Comparison of ENCODE assay signal across 8 cellular contexts in the genomic region with DNA sequence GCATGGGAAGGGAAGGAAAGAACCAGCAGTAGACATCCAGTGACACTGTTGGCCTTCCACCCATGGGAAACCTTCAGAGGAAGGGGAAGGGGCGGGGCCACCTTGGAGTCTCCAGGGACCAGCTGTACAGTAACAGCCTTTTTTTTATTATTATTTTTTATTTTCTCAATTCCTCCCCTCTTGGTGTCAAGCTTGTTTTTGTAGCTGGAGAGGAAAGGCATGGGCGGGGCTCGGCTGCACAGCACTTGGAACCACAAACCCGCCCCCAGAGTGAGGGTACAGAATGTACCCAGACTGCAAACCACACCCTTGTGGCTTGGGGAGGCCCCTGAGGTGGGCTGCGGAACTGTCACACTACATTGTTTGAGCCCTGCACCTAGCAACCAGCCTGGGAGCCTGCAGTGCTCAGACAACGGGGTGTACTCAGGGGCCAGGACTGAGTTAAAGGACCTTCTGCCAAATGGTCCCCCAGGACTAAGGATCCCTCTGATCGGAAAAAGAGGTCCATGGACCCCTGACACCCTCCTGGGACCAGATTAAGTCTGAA. TPM values are rescaled to one million over a fixed set of nuclear protein-coding genes. Genes with fewer than 3 reads are reported as not detected.
DNase-seq lines count a peak whose midpoint lies in the region; TF ChIP-seq lines count a peak whose summit lies in the region.

No MANE protein-coding gene starts in this region.

- DNase-seq in GM10266 (ENCODE audit: extremely low spot score) (peak; percentile 63), NCI-H2171 (lab: John Stamatoyannopoulos, UW) (peak; percentile 35), uterus (peak; percentile 77 to 90), NCI-H2029 (lab: John Stamatoyannopoulos, UW) (no peak)
- peak; percentile 41 to 87 (median 61) for DNase-seq in activated CD8-positive, alpha-beta memory T cell treated with anti-CD3 and anti-CD28 coated beads for 48 hours (ENCODE audit: low read depth in 2 of 3, low spot score in 2 of 3)

- POLR2A ChIA-PET in HEK293 (lab: Yijun Ruan, JAX): interaction anchor here (1.5 to 4.9 kb wide), 2 partner anchors 42 to 57 kb away, joined by 5 to 31 read pairs; no protein-coding TSS in a partner anchor

- H3K36me3 ChIP-seq in HEK293 (ENCODE audit: control insufficient read depth in 2 of 2, insufficient read depth in 1 of 2, low read length in 2 of 2) (no peaks in the 10 kb centered on the region), esophagus (ENCODE audit: control insufficient read depth in 2 of 2, insufficient read depth in 2 of 2, low read length in 1 of 2) (no peaks in the 10 kb centered on the region), rectal smooth muscle tissue (ENCODE audit: control insufficient read depth, insufficient read depth, low read length) (no peaks in the 10 kb centered on the region), uterus (no peaks in the 10 kb centered on the region)

- intact Hi-C loops in uterus (cut with DNase I; ENCODE audit: low total_unique reads): loop anchor here (5.0 kb wide), 1 partner anchor 103 kb away; the partner anchor contains the start of genes NCBP2L and TSC22D3

- CTCF ChIA-PET in HEK293 (lab: Yijun Ruan, JAX): interaction anchor here (0.6 to 8.5 kb wide), 14 partner anchors 9 to 136 kb away, joined by 3 to 161 read pairs (median 7); partner anchors contain the start of genes NCBP2L and TSC22D3

- H3K27ac ChIP-seq in HEK293 (ENCODE audit: extremely low read depth, low read depth, low read length) (peak overlapping the region; percentile 32), esophagus (ENCODE audit: low read depth in 2 of 2, low read length in 1 of 2) (peak overlapping the region; percentile 90 to 99), rectal smooth muscle tissue (ENCODE audit: low read depth, low read length) (peak overlapping the region; percentile 82), uterus (peak overlapping the region; percentile 94)

- no peak overlapping the region for H3K9ac ChIP-seq in rectal smooth muscle tissue (ENCODE audit: low read length)

- TF ChIP-seq POLR2A in uterus (IDR thresholded peaks at IDR 0.05): peak in 1 of 2 donors; percentile 27

- 17 to 31% methylated on average over 7 of the region's 7 CpGs for WGBS in esophagus, 2 donors

- H3K27me3 ChIP-seq in esophagus (ENCODE audit: control insufficient read depth in 1 of 2, insufficient read depth in 2 of 2, low read length in 2 of 2) (no peaks in the 10 kb centered on the region), rectal smooth muscle tissue (ENCODE audit: control insufficient read depth, insufficient read depth, low read length) (peaks cover 3% of the 10 kb centered on the region), uterus (no peaks in the 10 kb centered on the region)

- H3K4me1 ChIP-seq in HEK293 (ENCODE audit: control insufficient read depth, insufficient read depth, low read length): peaks cover 21% of the 10 kb centered on the region
- H3K4me1 ChIP-seq in esophagus (ENCODE audit: control insufficient read depth in 2 of 2, insufficient read depth in 2 of 2, low read length in 1 of 2): peaks cover 3 to 4% of the 10 kb centered on the region in 2 donors
- peaks cover 17% of the 10 kb centered on the region for H3K4me1 ChIP-seq in rectal smooth muscle tissue (ENCODE audit: control insufficient read depth, insufficient read depth, low read length)
- peaks cover 0 to 6% of the 10 kb centered on the region in 2 donors for H3K4me1 ChIP-seq in uterus

- no peak for TF ChIP-seq CTCF in GM10266 (IDR thresholded peaks at IDR 0.05; ENCODE audit: control insufficient read depth, insufficient read depth, low read depth, missing control alignments)
- peak; percentile 28; the same call in 1 of the 2 replicates for TF ChIP-seq CTCF in HEK293 (tag by site-specific recombination; IDR thresholded peaks at IDR 0.05)
- TF ChIP-seq CTCF in uterus (IDR thresholded peaks at IDR 0.05): peak in 1 of 4 experiments; percentile 20

- H3K4me3 ChIP-seq in HEK293 (ENCODE audit: low read depth, low read length): no peak overlapping the region
- no peak overlapping the region for H3K4me3 ChIP-seq in esophagus (ENCODE audit: low read depth in 1 of 2, low read length in 2 of 2)
- H3K4me3 ChIP-seq in rectal smooth muscle tissue (ENCODE audit: low read length): no peak overlapping the region
- H3K4me3 ChIP-seq in uterus: peak overlapping the region in 1 of 2 donors; percentile 52

- H3K9me3 ChIP-seq in HEK293 (ENCODE audit: control insufficient read depth, insufficient read depth, low read depth, low read length) (no peaks in the 10 kb centered on the region), esophagus (ENCODE audit: control insufficient read depth in 2 of 2, insufficient read depth in 1 of 2, low read depth in 1 of 2, low read length in 1 of 2) (no peaks in the 10 kb centered on the region), uterus (no peaks in the 10 kb centered on the region)

TF ChIP-seq in HEK293, 187 proteins besides CTCF, POLR2A, EP300 and RAD21 (continues in another document):
- TF ChIP-seq ZBTB20 (tag by site-specific recombination; IDR thresholded peaks at IDR 0.05) (peak; percentile 23; the same call in 1 of the 2 replicates), MYNN (tag by site-specific recombination; IDR thresholded peaks at IDR 0.05; ENCODE audit: borderline replicate concordance) (no peak), ZNF311 (tag by site-specific recombination; IDR thresholded peaks at IDR 0.05; ENCODE audit: borderline replicate concordance) (no peak), KLF7 (tag by site-specific recombination; IDR thresholded peaks at IDR 0.05; ENCODE audit: borderline replicate concordance) (0 out of 2 replicates have a peak, but pooled peaks have one; percentile 21), KLF1 (tag by site-specific recombination; IDR thresholded peaks at IDR 0.05) (peak; percentile 61; the same call in 1 of the 2 replicates), KLF10 (tag by site-specific recombination; IDR thresholded peaks at IDR 0.05) (0 out of 2 replicates have a peak, but pooled peaks have one; percentile 26), SALL2 (tag by site-specific recombination; IDR thresholded peaks at IDR 0.05; ENCODE audit: borderline replicate concordance) (no peak), ZNF10 (tag by site-specific recombination; IDR thresholded peaks at IDR 0.05) (no peak), ZNF664 (tag by site-specific recombination; IDR thresholded peaks at IDR 0.05) (no peak), SP2 (tag by site-specific recombination; IDR thresholded peaks at IDR 0.05) (peak; percentile 13)
- TF ChIP-seq, protein P1, sequence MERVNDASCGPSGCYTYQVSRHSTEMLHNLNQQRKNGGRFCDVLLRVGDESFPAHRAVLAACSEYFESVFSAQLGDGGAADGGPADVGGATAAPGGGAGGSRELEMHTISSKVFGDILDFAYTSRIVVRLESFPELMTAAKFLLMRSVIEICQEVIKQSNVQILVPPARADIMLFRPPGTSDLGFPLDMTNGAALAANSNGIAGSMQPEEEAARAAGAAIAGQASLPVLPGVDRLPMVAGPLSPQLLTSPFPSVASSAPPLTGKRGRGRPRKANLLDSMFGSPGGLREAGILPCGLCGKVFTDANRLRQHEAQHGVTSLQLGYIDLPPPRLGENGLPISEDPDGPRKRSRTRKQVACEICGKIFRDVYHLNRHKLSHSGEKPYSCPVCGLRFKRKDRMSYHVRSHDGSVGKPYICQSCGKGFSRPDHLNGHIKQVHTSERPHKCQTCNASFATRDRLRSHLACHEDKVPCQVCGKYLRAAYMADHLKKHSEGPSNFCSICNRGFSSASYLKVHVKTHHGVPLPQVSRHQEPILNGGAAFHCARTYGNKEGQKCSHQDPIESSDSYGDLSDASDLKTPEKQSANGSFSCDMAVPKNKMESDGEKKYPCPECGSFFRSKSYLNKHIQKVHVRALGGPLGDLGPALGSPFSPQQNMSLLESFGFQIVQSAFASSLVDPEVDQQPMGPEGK (tag by site-specific recombination; IDR thresholded peaks at IDR 0.05): peak; percentile 23; the same call in 1 of the 2 replicates
- TF ChIP-seq, protein P2, sequence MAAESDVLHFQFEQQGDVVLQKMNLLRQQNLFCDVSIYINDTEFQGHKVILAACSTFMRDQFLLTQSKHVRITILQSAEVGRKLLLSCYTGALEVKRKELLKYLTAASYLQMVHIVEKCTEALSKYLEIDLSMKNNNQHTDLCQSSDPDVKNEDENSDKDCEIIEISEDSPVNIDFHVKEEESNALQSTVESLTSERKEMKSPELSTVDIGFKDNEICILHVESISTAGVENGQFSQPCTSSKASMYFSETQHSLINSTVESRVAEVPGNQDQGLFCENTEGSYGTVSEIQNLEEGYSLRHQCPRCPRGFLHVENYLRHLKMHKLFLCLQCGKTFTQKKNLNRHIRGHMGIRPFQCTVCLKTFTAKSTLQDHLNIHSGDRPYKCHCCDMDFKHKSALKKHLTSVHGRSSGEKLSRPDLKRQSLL (tag by site-specific recombination; IDR thresholded peaks at IDR 0.05): no peak
- TF ChIP-seq, protein P3, sequence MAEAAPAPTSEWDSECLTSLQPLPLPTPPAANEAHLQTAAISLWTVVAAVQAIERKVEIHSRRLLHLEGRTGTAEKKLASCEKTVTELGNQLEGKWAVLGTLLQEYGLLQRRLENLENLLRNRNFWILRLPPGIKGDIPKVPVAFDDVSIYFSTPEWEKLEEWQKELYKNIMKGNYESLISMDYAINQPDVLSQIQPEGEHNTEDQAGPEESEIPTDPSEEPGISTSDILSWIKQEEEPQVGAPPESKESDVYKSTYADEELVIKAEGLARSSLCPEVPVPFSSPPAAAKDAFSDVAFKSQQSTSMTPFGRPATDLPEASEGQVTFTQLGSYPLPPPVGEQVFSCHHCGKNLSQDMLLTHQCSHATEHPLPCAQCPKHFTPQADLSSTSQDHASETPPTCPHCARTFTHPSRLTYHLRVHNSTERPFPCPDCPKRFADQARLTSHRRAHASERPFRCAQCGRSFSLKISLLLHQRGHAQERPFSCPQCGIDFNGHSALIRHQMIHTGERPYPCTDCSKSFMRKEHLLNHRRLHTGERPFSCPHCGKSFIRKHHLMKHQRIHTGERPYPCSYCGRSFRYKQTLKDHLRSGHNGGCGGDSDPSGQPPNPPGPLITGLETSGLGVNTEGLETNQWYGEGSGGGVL (tag by site-specific recombination; IDR thresholded peaks at IDR 0.05): peak; percentile 62
- TF ChIP-seq, protein P4, sequence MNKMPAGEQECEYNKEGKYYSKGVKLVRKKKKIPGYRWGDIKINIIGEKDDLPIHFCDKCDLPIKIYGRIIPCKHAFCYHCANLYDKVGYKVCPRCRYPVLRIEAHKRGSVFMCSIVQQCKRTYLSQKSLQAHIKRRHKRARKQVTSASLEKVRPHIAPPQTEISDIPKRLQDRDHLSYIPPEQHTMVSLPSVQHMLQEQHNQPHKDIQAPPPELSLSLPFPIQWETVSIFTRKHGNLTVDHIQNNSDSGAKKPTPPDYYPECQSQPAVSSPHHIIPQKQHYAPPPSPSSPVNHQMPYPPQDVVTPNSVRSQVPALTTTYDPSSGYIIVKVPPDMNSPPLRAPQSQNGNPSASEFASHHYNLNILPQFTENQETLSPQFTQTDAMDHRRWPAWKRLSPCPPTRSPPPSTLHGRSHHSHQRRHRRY (tag by site-specific recombination; IDR thresholded peaks at IDR 0.05): no peak

RNA-seq across cellular contexts. Expression of gene PRPS1, which starts 45.7 kb away (rescaled TPM):
- polyA plus RNA-seq in esophagus: 10 to 100 TPM in 1 of 2 donors, 1 to 10 TPM in 1; 2.7 to 10.2 TPM
- 10 to 100 TPM; 20.0 to 34.1 (median 32.2) TPM for total RNA-seq in uterus

Comparison
In these comparisons a context has a peak if more than half of its experiments do, and no peak if none do; other contexts are left out.
1. H3K27ac ChIP-seq: peak in every context shown above with its lines; median percentile 94 in esophagus; 94 in uterus; 82 in rectal smooth muscle tissue; 32 in HEK293.